In the genomic region with DNA sequence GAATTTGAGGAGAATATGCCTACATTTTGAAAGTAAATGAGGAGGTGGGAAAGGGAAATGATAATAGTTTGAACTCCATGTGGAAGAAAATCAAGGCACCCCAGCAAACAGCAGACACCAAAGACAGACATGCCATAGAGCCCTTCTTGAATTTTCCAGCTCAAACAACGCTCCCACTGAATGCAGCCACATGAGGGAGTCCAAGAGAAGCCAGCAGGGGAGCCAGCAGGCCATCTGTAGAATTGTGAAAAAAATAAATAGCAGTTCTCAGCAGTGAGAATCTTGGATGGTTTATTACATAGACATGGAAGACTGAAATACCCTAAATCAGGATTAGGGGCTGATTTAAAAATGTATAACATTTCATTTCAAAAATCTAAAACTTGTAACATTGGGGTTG, we compare ENCODE assay signal across 11 cellular contexts.
DNase-seq lines count a peak whose midpoint lies in the region; ATAC-seq and TF ChIP-seq lines count a peak whose summit lies in the region.
"Had no signal": no experiment of that assay in that cellular context is flagged by ENCODE, and none has a peak within 500 bp of the region (broad histone marks: within the 10 kb centered on the region; RNA-seq: fewer than 3 reads in every experiment).

No MANE protein-coding gene starts in this region.

- no peak overlapping the region for H3K4me3 ChIP-seq in fibroblast of lung (replicated peaks in 1 of 4; ENCODE audit: control extremely low read depth in 1 of 4, insufficient read depth in 1 of 4, low read depth in 3 of 4, low read length in 4 of 4)

- no peaks in the 10 kb centered on the region for H3K79me2 ChIP-seq in fibroblast of lung (ENCODE audit: control insufficient read depth, insufficient read depth, low read length)

- H2AFZ ChIP-seq in fibroblast of lung (ENCODE audit: low read length) = no peak overlapping the region

- no peaks in the 10 kb centered on the region for H3K4me1 ChIP-seq in fibroblast of lung (ENCODE audit: control insufficient read depth, extremely low read depth, insufficient read depth, low read length)

- no peak overlapping the region for H3K9ac ChIP-seq in fibroblast of lung (ENCODE audit: insufficient read depth, low read length)

- H3K36me3 ChIP-seq in fibroblast of lung (ENCODE audit: control insufficient read depth, insufficient read depth, low read length) = no peaks in the 10 kb centered on the region

- H3K9me3 ChIP-seq in fibroblast of lung (ENCODE audit: control insufficient read depth, insufficient read depth, low read depth, low read length) = no peaks in the 10 kb centered on the region

- no peaks in the 10 kb centered on the region for H4K20me1 ChIP-seq in fibroblast of lung (ENCODE audit: control insufficient read depth, extremely low read depth, insufficient read depth, low read length)

- no peak overlapping the region for H3K27ac ChIP-seq in fibroblast of lung (ENCODE audit: insufficient read depth, low read length)

- DNase-seq in DMS 273 (lab: John Stamatoyannopoulos, UW; ENCODE audit: unreplicated experiment) = peak; percentile 6
- DNase-seq in DMS 273 treated with DMSO at 0.1 percent for 48 hours (lab: John Stamatoyannopoulos, UW) = no peak
- DNase-seq in OCI-M1 (lab: John Stamatoyannopoulos, UW) = peak; percentile 55
- DNase-seq in fibroblast of lung (ENCODE audit: low read depth in 2 of 2) = peak; percentile 4 to 34
- peak; percentile 2 for DNase-seq in putamen (ENCODE audit: low spot score)
- no peak for DNase-seq in activated CD4-positive, alpha-beta T cell treated with anti-CD3 and anti-CD28 coated beads, Interleukin-2, amount 50 U/mL, for 1 hour
- DNase-seq: activated CD8-positive, alpha-beta memory T cell treated with anti-CD3 and anti-CD28 coated beads, Interleukin-2, amount 50 U/mL, for 48 hours; NCI-H774; stimulated activated naive CD4-positive, alpha-beta T cell treated with Interleukin-2 at 50 U/mL for 16 hours had no signal

- no peaks in the 10 kb centered on the region for H3K27me3 ChIP-seq in fibroblast of lung (ENCODE audit: control insufficient read depth, insufficient read depth, low read length)

- no peak for ATAC-seq in HG03280 (IDR thresholded peaks at IDR 0.05; ENCODE audit: unreplicated experiment)
- ATAC-seq in HG03095 (IDR thresholded peaks at IDR 0.05; ENCODE audit: unreplicated experiment) = no peak

- peak in 1 of 2 donors; percentile 72 for TF ChIP-seq CTCF in fibroblast of lung (conservative IDR thresholded peaks at IDR 0.05 in 1 of 2, IDR thresholded peaks at IDR 0.05 in 1 of 2; ENCODE audit: low read depth in 1 of 2, low read length in 2 of 2)

- H3K4me2 ChIP-seq in fibroblast of lung (ENCODE audit: extremely low read depth, insufficient read depth, low read length) = no peak overlapping the region

Comparison
In these comparisons a context has a peak if more than half of its experiments do, and no peak if none do; other contexts are left out.
1. DNase-seq: peak in DMS 273 (single experiment), OCI-M1 (single experiment), fibroblast of lung (2 of 2) and putamen (single experiment); none in DMS 273 treated with DMSO at 0.1 percent for 48 hours (single experiment) and activated CD4-positive, alpha-beta T cell treated with anti-CD3 and anti-CD28 coated beads, Interleukin-2, amount 50 U/mL, for 1 hour (single experiment).